ENCODE assay signal across 27 cellular contexts in genomic region chrX:97109730-97110129, GRCh38.
"Had no signal": no experiment of that assay in that cellular context is flagged by ENCODE, and none has a peak within 500 bp of the region (broad histone marks: within the 10 kb centered on the region; RNA-seq: fewer than 3 reads in every experiment).

No MANE protein-coding gene starts in this region.

- H3K4me1 ChIP-seq: lower lobe of right lung, prostate gland, right atrium auricular region, testis, tibial artery, upper lobe of right lung, uterus had no signal

- H3K9ac ChIP-seq: neural progenitor cell had no signal

- H3K4me3 Mint-ChIP-seq: naive thymus-derived CD4-positive, alpha-beta T cell; nephron; neural progenitor cell; stimulated activated effector memory CD8-positive, alpha-beta T cell treated with anti-CD3 and anti-CD28 coated beads, Interleukin-12 subunit alpha, Interleukin-12 subunit beta, amount 100 ng/mL, for 72 hours had no signal

- FAIRE-seq: endothelial cell of umbilical vein, frontal cortex, keratinocyte had no signal

- H3K36me3 ChIP-seq: lower lobe of right lung, neural progenitor cell, prostate gland, right atrium auricular region, tibial artery, upper lobe of right lung, uterus had no signal

- H3K27me3 Mint-ChIP-seq: naive thymus-derived CD4-positive, alpha-beta T cell had no signal

- H3K4me1 Mint-ChIP-seq: naive thymus-derived CD4-positive, alpha-beta T cell; stimulated activated effector memory CD8-positive, alpha-beta T cell treated with anti-CD3 and anti-CD28 coated beads, Interleukin-12 subunit alpha, Interleukin-12 subunit beta, amount 100 ng/mL, for 72 hours had no signal

- H3K36me3 Mint-ChIP-seq: neural progenitor cell; stimulated activated effector memory CD8-positive, alpha-beta T cell treated with anti-CD3 and anti-CD28 coated beads, Interleukin-12 subunit alpha, Interleukin-12 subunit beta, amount 100 ng/mL, for 72 hours had no signal

- H3K27me3 ChIP-seq: neural progenitor cell, right atrium auricular region, testis, tibial artery, upper lobe of right lung, uterus had no signal

- ATAC-seq: left ventricle myocardium superior; lower lobe of right lung; naive thymus-derived CD4-positive, alpha-beta T cell; sciatic nerve; stimulated activated effector memory CD8-positive, alpha-beta T cell treated with anti-CD3 and anti-CD28 coated beads, Interleukin-12 subunit alpha, Interleukin-12 subunit beta, amount 100 ng/mL, for 72 hours; stimulated activated naive CD8-positive, alpha-beta T cell treated with anti-CD3 and anti-CD28 coated beads, Interleukin-15, Interleukin-2, amounts not matched to agents 100 U/mL and 50 U/mL, for 24 hours; upper lobe of right lung had no signal

- H3K27ac ChIP-seq: coronary artery, lower lobe of right lung, neural progenitor cell, prostate gland, right atrium auricular region, testis, tibial artery, upper lobe of right lung, uterus had no signal

- H2AFZ ChIP-seq: neural progenitor cell had no signal

- H3K4me3 ChIP-seq: coronary artery, lower lobe of right lung, neural progenitor cell, prostate gland, right atrium auricular region, testis, tibial artery, upper lobe of right lung, uterus had no signal

- H3K27ac Mint-ChIP-seq: naive thymus-derived CD4-positive, alpha-beta T cell; nephron; neural progenitor cell; stimulated activated effector memory CD8-positive, alpha-beta T cell treated with anti-CD3 and anti-CD28 coated beads, Interleukin-12 subunit alpha, Interleukin-12 subunit beta, amount 100 ng/mL, for 72 hours had no signal

- H3K4me2 ChIP-seq: neural progenitor cell had no signal

- DNase-seq: dermis blood vessel endothelial cell; effector memory CD4-positive, alpha-beta T cell; erythroblast; hypothalamus; left ventricle myocardium superior; lower lobe of right lung; mesenchymal stem cell; midbrain; naive thymus-derived CD4-positive, alpha-beta T cell; stimulated activated CD4-positive, alpha-beta T cell treated with anti-CD3 and anti-CD28 coated beads, Interleukin-2, amount 100 ng/mL, for 24 hours; stimulated activated CD4-positive, alpha-beta T cell treated with anti-CD3 and anti-CD28 coated beads, Interleukin-4, amount 100 ng/mL, for 24 hours; stimulated activated naive CD8-positive, alpha-beta T cell treated with anti-CD3 and anti-CD28 coated beads, Interleukin-15, Interleukin-2, amounts not matched to agents 100 U/mL and 50 U/mL, for 24 hours; substantia nigra; testis; tibial artery; upper lobe of right lung; uterus had no signal

- H3K9me3 ChIP-seq: lower lobe of right lung, prostate gland, right atrium auricular region, testis, tibial artery, upper lobe of right lung, uterus had no signal

- H3K9me3 Mint-ChIP-seq: nephron; neural progenitor cell; stimulated activated effector memory CD8-positive, alpha-beta T cell treated with anti-CD3 and anti-CD28 coated beads, Interleukin-12 subunit alpha, Interleukin-12 subunit beta, amount 100 ng/mL, for 72 hours had no signal
